ENCODE assay signal across 12 cellular contexts in the genomic region with DNA sequence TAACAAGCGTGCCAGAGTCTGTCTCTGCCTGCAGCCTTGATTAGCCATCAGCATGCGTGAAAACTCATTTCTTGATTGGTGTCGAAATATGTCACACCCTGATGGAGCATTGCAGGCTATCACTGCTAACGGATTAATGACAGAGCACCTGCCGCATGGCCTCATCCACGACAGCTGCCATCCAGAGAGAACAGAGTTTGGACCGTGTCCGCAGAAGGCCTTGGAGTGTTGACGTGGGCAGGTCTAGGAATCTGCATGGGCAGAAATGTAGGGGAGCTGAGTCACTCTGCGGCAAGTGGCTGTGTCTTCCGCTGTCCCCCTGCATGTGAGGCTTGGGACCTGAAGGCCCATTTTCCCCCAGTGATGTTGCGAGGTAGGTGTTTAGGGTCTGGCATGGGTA.
"Had no signal": no experiment of that assay in that cellular context is flagged by ENCODE, and none has a peak within 500 bp of the region (broad histone marks: within the 10 kb centered on the region; RNA-seq: fewer than 3 reads in every experiment).

No MANE protein-coding gene starts in this region.

- H3K4me3 ChIP-seq: body of pancreas, mucosa of descending colon, skin epidermis had no signal

- H3K27me3 ChIP-seq: body of pancreas had no signal

- H3K9me3 ChIP-seq: body of pancreas, mucosa of descending colon had no signal

- DNase-seq: activated CD4-positive, alpha-beta T cell treated with anti-CD3 and anti-CD28 coated beads, Interleukin-2, amount 50 U/mL, for 1 hour; activated effector memory CD4-positive, alpha-beta T cell treated with anti-CD3 and anti-CD28 coated beads, Interleukin-2, amount 50 U/mL, for 16 hours; activated T-cell treated with anti-CD3 and anti-CD28 coated beads, Interleukin-2, amount 50 U/mL, for 4 hours; amniotic stem cell; body of pancreas; glutamatergic neuron; immature natural killer cell; left cardiac atrium; mammary epithelial cell; mucosa of descending colon; occipital lobe had no signal

- H3K27ac ChIP-seq: body of pancreas, skin epidermis had no signal
